In the genomic region with DNA sequence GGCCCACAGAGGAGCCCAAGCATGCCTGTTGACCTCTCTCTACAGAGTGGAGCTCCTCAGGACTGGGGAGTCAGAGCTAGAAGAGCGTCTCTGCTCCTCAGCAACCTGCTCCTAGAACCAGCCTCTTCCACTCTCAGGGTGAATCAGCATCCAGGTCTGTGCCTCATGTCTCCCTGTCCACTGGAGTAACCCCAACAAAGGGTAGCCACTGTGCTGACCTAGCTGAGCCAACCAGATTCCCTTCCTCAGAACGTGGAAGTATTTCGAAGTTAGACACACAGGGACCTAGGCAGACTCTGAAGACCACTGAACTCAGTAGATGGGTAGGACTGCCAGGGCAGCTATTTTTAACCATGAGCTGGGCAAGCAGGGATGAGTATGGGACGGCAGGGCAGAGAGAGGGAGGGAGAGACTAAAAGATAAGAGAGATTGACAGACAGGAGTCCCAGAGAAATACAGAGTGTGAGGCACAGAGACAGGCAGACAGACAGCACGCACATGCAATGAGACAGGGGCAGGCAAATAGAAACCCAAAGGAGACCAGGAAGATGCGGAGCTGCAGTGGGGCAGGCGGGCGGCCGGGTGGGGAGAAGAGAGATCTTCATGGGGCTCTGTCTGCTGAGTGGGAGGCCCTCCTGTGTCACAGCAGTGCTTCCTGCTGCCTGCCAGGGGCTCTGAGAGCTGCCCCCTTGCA, we compare ENCODE assay signal across 1 cellular context.
TF ChIP-seq lines count a peak whose summit lies in the region.

No MANE protein-coding gene starts in this region.

TF ChIP-seq in K562, 482 proteins besides CTCF, POLR2A, EP300 and RAD21 (continues in another document):
- TF ChIP-seq, protein P1, sequence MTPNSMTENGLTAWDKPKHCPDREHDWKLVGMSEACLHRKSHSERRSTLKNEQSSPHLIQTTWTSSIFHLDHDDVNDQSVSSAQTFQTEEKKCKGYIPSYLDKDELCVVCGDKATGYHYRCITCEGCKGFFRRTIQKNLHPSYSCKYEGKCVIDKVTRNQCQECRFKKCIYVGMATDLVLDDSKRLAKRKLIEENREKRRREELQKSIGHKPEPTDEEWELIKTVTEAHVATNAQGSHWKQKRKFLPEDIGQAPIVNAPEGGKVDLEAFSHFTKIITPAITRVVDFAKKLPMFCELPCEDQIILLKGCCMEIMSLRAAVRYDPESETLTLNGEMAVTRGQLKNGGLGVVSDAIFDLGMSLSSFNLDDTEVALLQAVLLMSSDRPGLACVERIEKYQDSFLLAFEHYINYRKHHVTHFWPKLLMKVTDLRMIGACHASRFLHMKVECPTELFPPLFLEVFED (CRISPR knock-in tag; conservative IDR thresholded peaks at IDR 0.05), result no peak
- no peak for TF ChIP-seq ZNF507 (tag; conservative IDR thresholded peaks at IDR 0.05)
- no peak for TF ChIP-seq MIER1 (IDR thresholded peaks at IDR 0.05; ENCODE audit: low read depth)
- no peak for TF ChIP-seq TSC22D4 (tag; IDR thresholded peaks at IDR 0.05)
- TF ChIP-seq ZFP36 (IDR thresholded peaks at IDR 0.05; ENCODE audit: low read depth, low read length, partially characterized antibody), result no peak
- TF ChIP-seq JUNB (CRISPR knock-in tag; conservative IDR thresholded peaks at IDR 0.05), result no peak
- no peak for TF ChIP-seq ZNF184 (CRISPR knock-in tag; IDR thresholded peaks at IDR 0.05)
- TF ChIP-seq ID3 (CRISPR knock-in tag; IDR thresholded peaks at IDR 0.05), result no peak
- 0 out of 2 replicates have a peak, but pooled peaks have one; percentile 21 for TF ChIP-seq ID3 (tag; IDR thresholded peaks at IDR 0.05)
- no peak for TF ChIP-seq ZNF316 (IDR thresholded peaks at IDR 0.05)
- TF ChIP-seq FOXA3 (CRISPR knock-in tag; conservative IDR thresholded peaks at IDR 0.05 in 1 of 2, IDR thresholded peaks at IDR 0.05 in 1 of 2), result no peak
- no peak for TF ChIP-seq NR2C2 (CRISPR knock-in tag; IDR thresholded peaks at IDR 0.05)
- TF ChIP-seq NR2C2 (tag; IDR thresholded peaks at IDR 0.05), result no peak; the same call in 1 of the 2 replicates
- no peak for TF ChIP-seq BCLAF1 (IDR thresholded peaks at IDR 0.05; ENCODE audit: borderline replicate concordance in 1 of 2, control insufficient read depth in 1 of 2, low read depth in 2 of 2, low read length in 1 of 2)
- TF ChIP-seq MAFG (tag; conservative IDR thresholded peaks at IDR 0.05), result no peak
- no peak for TF ChIP-seq U2AF1 (optimal IDR thresholded peaks at IDR 0.05; ENCODE audit: low read depth, low read length)
- no peak for TF ChIP-seq HNRNPUL1 (IDR thresholded peaks at IDR 0.05; ENCODE audit: low read length)
- no peak for TF ChIP-seq ZNF324 (CRISPR knock-in tag; IDR thresholded peaks at IDR 0.05)
- TF ChIP-seq NR3C1 (CRISPR knock-in tag; IDR thresholded peaks at IDR 0.05), result no peak
- TF ChIP-seq, protein P2, sequence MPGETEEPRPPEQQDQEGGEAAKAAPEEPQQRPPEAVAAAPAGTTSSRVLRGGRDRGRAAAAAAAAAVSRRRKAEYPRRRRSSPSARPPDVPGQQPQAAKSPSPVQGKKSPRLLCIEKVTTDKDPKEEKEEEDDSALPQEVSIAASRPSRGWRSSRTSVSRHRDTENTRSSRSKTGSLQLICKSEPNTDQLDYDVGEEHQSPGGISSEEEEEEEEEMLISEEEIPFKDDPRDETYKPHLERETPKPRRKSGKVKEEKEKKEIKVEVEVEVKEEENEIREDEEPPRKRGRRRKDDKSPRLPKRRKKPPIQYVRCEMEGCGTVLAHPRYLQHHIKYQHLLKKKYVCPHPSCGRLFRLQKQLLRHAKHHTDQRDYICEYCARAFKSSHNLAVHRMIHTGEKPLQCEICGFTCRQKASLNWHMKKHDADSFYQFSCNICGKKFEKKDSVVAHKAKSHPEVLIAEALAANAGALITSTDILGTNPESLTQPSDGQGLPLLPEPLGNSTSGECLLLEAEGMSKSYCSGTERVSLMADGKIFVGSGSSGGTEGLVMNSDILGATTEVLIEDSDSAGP (CRISPR knock-in tag; IDR thresholded peaks at IDR 0.05), result no peak
- TF ChIP-seq ZNF133 (CRISPR knock-in tag; IDR thresholded peaks at IDR 0.05), result no peak
- TF ChIP-seq SMARCC2 (IDR thresholded peaks at IDR 0.05; ENCODE audit: low read depth), result 0 out of 2 replicates have a peak, but pooled peaks have one; percentile 18
- TF ChIP-seq HDGF (IDR thresholded peaks at IDR 0.05), result no peak
- TF ChIP-seq MED1 (CRISPR knock-in tag; IDR thresholded peaks at IDR 0.05; ENCODE audit: borderline replicate concordance), result no peak
- TF ChIP-seq ZNF12 (CRISPR knock-in tag; IDR thresholded peaks at IDR 0.05), result 0 out of 2 replicates have a peak, but pooled peaks have one; percentile 38
- TF ChIP-seq POLR3A (IDR thresholded peaks at IDR 0.05; ENCODE audit: borderline replicate concordance, extremely low read depth, insufficient read depth, insufficient read length), result no peak
- TF ChIP-seq ZNF140 (CRISPR knock-in tag; IDR thresholded peaks at IDR 0.05), result no peak
- TF ChIP-seq POLR2AphosphoS5 (IDR thresholded peaks at IDR 0.05; ENCODE audit: control insufficient read depth, insufficient read depth, low read depth, low read length), result no peak
- TF ChIP-seq ZNF830 (CRISPR knock-in tag; IDR thresholded peaks at IDR 0.05), result no peak
- TF ChIP-seq MLLT1 (IDR thresholded peaks at IDR 0.05), result peak in 1 of 2 experiments; percentile 41; a peak in 1 of 4 replicates
- TF ChIP-seq ZNF398 (CRISPR knock-in tag; IDR thresholded peaks at IDR 0.05), result no peak
- no peak for TF ChIP-seq BDP1 (IDR thresholded peaks at IDR 0.05; ENCODE audit: insufficient read depth, insufficient read length)
- no peak for TF ChIP-seq RBM22 (IDR thresholded peaks at IDR 0.05; ENCODE audit: low read depth, low read length, poor library complexity, severe bottlenecking)
- TF ChIP-seq PREB (CRISPR knock-in tag; IDR thresholded peaks at IDR 0.05), result no peak
- TF ChIP-seq, protein P3, sequence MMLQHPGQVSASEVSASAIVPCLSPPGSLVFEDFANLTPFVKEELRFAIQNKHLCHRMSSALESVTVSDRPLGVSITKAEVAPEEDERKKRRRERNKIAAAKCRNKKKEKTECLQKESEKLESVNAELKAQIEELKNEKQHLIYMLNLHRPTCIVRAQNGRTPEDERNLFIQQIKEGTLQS (IDR thresholded peaks at IDR 0.05), result no peak
- TF ChIP-seq, protein P3 (CRISPR knock-in tag; conservative IDR thresholded peaks at IDR 0.05), result no peak
- no peak for TF ChIP-seq SNIP1 (IDR thresholded peaks at IDR 0.05; ENCODE audit: low read depth)
- peak in 1 of 2 experiments; percentile 58; a peak in 1 of 4 replicates for TF ChIP-seq MNT (conservative IDR thresholded peaks at IDR 0.05)
- TF ChIP-seq GTF2A2 (tag; IDR thresholded peaks at IDR 0.05), result no peak
- TF ChIP-seq FOXJ2 (tag; IDR thresholded peaks at IDR 0.05), result no peak
- no peak for TF ChIP-seq POLR2G (IDR thresholded peaks at IDR 0.05; ENCODE audit: low read depth, low read length)
- TF ChIP-seq MAFK (IDR thresholded peaks at IDR 0.05; ENCODE audit: low read length), result peak; percentile 41; the same call in 1 of the 2 replicates
- no peak for TF ChIP-seq NCOA2 (IDR thresholded peaks at IDR 0.05; ENCODE audit: partially characterized antibody in 2 of 2)
- TF ChIP-seq SRSF9 (IDR thresholded peaks at IDR 0.05; ENCODE audit: borderline replicate concordance, low read depth, low read length), result no peak
- TF ChIP-seq ETS2 (tag; IDR thresholded peaks at IDR 0.05; ENCODE audit: borderline replicate concordance, poor library complexity, severe bottlenecking), result no peak
- TF ChIP-seq, protein P4, sequence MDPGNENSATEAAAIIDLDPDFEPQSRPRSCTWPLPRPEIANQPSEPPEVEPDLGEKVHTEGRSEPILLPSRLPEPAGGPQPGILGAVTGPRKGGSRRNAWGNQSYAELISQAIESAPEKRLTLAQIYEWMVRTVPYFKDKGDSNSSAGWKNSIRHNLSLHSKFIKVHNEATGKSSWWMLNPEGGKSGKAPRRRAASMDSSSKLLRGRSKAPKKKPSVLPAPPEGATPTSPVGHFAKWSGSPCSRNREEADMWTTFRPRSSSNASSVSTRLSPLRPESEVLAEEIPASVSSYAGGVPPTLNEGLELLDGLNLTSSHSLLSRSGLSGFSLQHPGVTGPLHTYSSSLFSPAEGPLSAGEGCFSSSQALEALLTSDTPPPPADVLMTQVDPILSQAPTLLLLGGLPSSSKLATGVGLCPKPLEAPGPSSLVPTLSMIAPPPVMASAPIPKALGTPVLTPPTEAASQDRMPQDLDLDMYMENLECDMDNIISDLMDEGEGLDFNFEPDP (CRISPR knock-in tag; IDR thresholded peaks at IDR 0.05), result no peak
- no peak for TF ChIP-seq SREBF1 (IDR thresholded peaks at IDR 0.05; ENCODE audit: borderline replicate concordance, low read depth, low read length)
- TF ChIP-seq ZNF778 (CRISPR knock-in tag; IDR thresholded peaks at IDR 0.05), result no peak
- no peak; the same call in 1 of the 2 replicates for TF ChIP-seq ELF1 (tag; IDR thresholded peaks at IDR 0.05)
- TF ChIP-seq MECOM (CRISPR knock-in tag; IDR thresholded peaks at IDR 0.05), result peak; percentile 29; the same call in 1 of the 2 replicates
- no peak for TF ChIP-seq CBX5 (IDR thresholded peaks at IDR 0.05; ENCODE audit: borderline replicate concordance, low read depth)
